ENCODE assay signal across 8 cellular contexts in genomic region chr2:117803644-117804325, GRCh38. TPM values are rescaled to one million over a fixed set of nuclear protein-coding genes. Genes with fewer than 3 reads are reported as not detected.
DNase-seq lines count a peak whose midpoint lies in the region; ATAC-seq, FAIRE-seq and TF ChIP-seq lines count a peak whose summit lies in the region.
"Not testable (repeated sequence)": the region's sequence is repeated elsewhere in the genome, so short reads cannot be mapped to it uniquely, and the experiment has no call there.

No MANE protein-coding gene starts in this region.

- not testable (repeated sequence) for H3K4me1 ChIP-seq in GM23338 (ENCODE audit: insufficient read depth); ectodermal cell (ENCODE audit: control insufficient read depth, insufficient read depth, low read length); keratinocyte (ENCODE audit: control insufficient read depth, extremely low read depth, insufficient read depth, low read length); psoas muscle

- 7 to 11% methylated on average over 24 to 25 of the region's 35 CpGs for WGBS in ectodermal cell, 2 experiments
- 43 to 47% (median 43%) methylated on average over 21 to 31 of the region's 35 CpGs for WGBS in psoas muscle, 3 donors

- H3K4me2 ChIP-seq in GM23338 = peak overlapping the region; percentile 86
- peak overlapping the region; percentile 45 for H3K4me2 ChIP-seq in keratinocyte (ENCODE audit: control insufficient read depth, extremely low read depth, insufficient read depth, low read depth, low read length)

- TF ChIP-seq CTCF in AG10803 (conservative IDR thresholded peaks at IDR 0.05; ENCODE audit: low read length); keratinocyte (optimal IDR thresholded peaks at IDR 0.05 in 1 of 3, IDR thresholded peaks at IDR 0.05 in 1 of 3, conservative IDR thresholded peaks at IDR 0.05 in 1 of 3; ENCODE audit: extremely low read depth in 1 of 3, insufficient read depth in 2 of 3, low read length in 3 of 3); psoas muscle (IDR thresholded peaks at IDR 0.05): not testable (repeated sequence)
- TF ChIP-seq CTCF in GM23338 (conservative IDR thresholded peaks at IDR 0.05; ENCODE audit: low read depth in 2 of 2) = peak in 1 of 2 experiments; percentile 15; a peak in 1 of 4 replicates

- H3K9ac ChIP-seq in keratinocyte (ENCODE audit: control insufficient read depth, extremely low read depth, insufficient read depth, low read length) = not testable (repeated sequence)

- H3K79me2 ChIP-seq in GM23338 (replicated peaks; ENCODE audit: insufficient read depth); keratinocyte (ENCODE audit: control insufficient read depth, insufficient read depth, low read length): not testable (repeated sequence)

- peak overlapping the region; percentile 91 for H2AFZ ChIP-seq in GM23338
- H2AFZ ChIP-seq in keratinocyte (ENCODE audit: control insufficient read depth, low read length) = not testable (repeated sequence)

- H3K4me1 Mint-ChIP-seq in GM23338 = peaks cover 11% of the 10 kb centered on the region
- H3K4me1 Mint-ChIP-seq in activated T-helper 2 cell treated with anti-CD3 and anti-CD28 coated beads, Interferon-gamma antibody, Interleukin-2, Interleukin-4, amounts not matched to agents 10 μg/mL and 5 μg/mL and 100 μg/mL, durations not matched to agents 14 hours and 24 hours and 36 hours (ENCODE audit: low read depth) = not testable (repeated sequence)

- not testable (repeated sequence) for H3K9me2 ChIP-seq in GM23338 (ENCODE audit: insufficient read depth)

- ATAC-seq in GM23338 = peak; percentile 57
- not testable (repeated sequence) for ATAC-seq in psoas muscle

- peak overlapping the region; percentile 92 for H3K27ac Mint-ChIP-seq in GM23338
- H3K27ac Mint-ChIP-seq in activated T-helper 2 cell treated with anti-CD3 and anti-CD28 coated beads, Interferon-gamma antibody, Interleukin-2, Interleukin-4, amounts not matched to agents 10 μg/mL and 5 μg/mL and 100 μg/mL, durations not matched to agents 14 hours and 24 hours and 36 hours = not testable (repeated sequence)

- H3K27me3 ChIP-seq in GM23338 (ENCODE audit: insufficient read depth); ectodermal cell (ENCODE audit: control insufficient read depth, insufficient read depth, low read length, poor library complexity, severe bottlenecking); keratinocyte (ENCODE audit: control insufficient read depth, extremely low read depth, insufficient read depth, low read length): not testable (repeated sequence)
- H3K27me3 ChIP-seq in psoas muscle (ENCODE audit: insufficient read depth in 3 of 3, low read length in 2 of 3) = peaks cover 0 to 24% (median 3%) of the 10 kb centered on the region in 3 donors

- intact Hi-C loops in activated T-helper 2 cell treated with anti-CD3 and anti-CD28 coated beads, Interferon-gamma antibody, Interleukin-2, Interleukin-4, amounts not matched to agents 10 μg/mL and 5 μg/mL and 100 μg/mL, durations not matched to agents 14 hours and 24 hours and 36 hours (cut with micrococcal nuclease); psoas muscle (cut with DNase I): not testable (repeated sequence)

- H4K20me1 ChIP-seq in GM23338 (replicated peaks; ENCODE audit: insufficient read depth); keratinocyte (ENCODE audit: control insufficient read depth, extremely low read depth, insufficient read depth, low read length): not testable (repeated sequence)

- H3K36me3 Mint-ChIP-seq in GM23338 (ENCODE audit: low read depth); activated T-helper 2 cell treated with anti-CD3 and anti-CD28 coated beads, Interferon-gamma antibody, Interleukin-2, Interleukin-4, amounts not matched to agents 10 μg/mL and 5 μg/mL and 100 μg/mL, durations not matched to agents 14 hours and 24 hours and 36 hours (ENCODE audit: low read depth): not testable (repeated sequence)

- H3K9me3 ChIP-seq in ectodermal cell (ENCODE audit: control insufficient read depth, low read length); keratinocyte (ENCODE audit: control insufficient read depth, low read depth, low read length); psoas muscle: not testable (repeated sequence)

- H3F3A ChIP-seq in GM23338 (replicated peaks; ENCODE audit: low read depth) = not testable (repeated sequence)

- DNase-seq in AG10803 (ENCODE audit: low read depth); activated T-helper 2 cell treated with anti-CD3 and anti-CD28 coated beads, Interferon-gamma antibody, Interleukin-2, Interleukin-4, amounts not matched to agents 10 μg/mL and 5 μg/mL and 100 μg/mL, durations not matched to agents 14 hours and 24 hours and 36 hours (ENCODE audit: low spot score); keratinocyte (ENCODE audit: low read depth, low spot score); psoas muscle: not testable (repeated sequence)
- DNase-seq in GM23338 (ENCODE audit: low spot score) (peak; percentile 6), NCI-H146 (lab: John Stamatoyannopoulos, UW) (peak; percentile 13), SK-N-DZ (ENCODE audit: low spot score) (peak; percentile 34)

- H3K27me3 Mint-ChIP-seq in GM23338 (ENCODE audit: insufficient read depth, low read depth, poor library complexity) = not testable (repeated sequence)
- H3K27me3 Mint-ChIP-seq in activated T-helper 2 cell treated with anti-CD3 and anti-CD28 coated beads, Interferon-gamma antibody, Interleukin-2, Interleukin-4, amounts not matched to agents 10 μg/mL and 5 μg/mL and 100 μg/mL, durations not matched to agents 14 hours and 24 hours and 36 hours (ENCODE audit: low read depth) = peaks cover 23% of the 10 kb centered on the region

- not testable (repeated sequence) for H3K36me3 ChIP-seq in GM23338 (ENCODE audit: insufficient read depth); ectodermal cell (ENCODE audit: control insufficient read depth, insufficient read depth, low read length); keratinocyte (ENCODE audit: control insufficient read depth in 2 of 2, extremely low read depth in 1 of 2, insufficient read depth in 2 of 2, low read length in 2 of 2); psoas muscle (ENCODE audit: insufficient read depth in 1 of 2, low read depth in 1 of 2)

- not testable (repeated sequence) for FAIRE-seq in keratinocyte (lab: Jason Lieb, UNC)

- H3K9me3 Mint-ChIP-seq in GM23338; activated T-helper 2 cell treated with anti-CD3 and anti-CD28 coated beads, Interferon-gamma antibody, Interleukin-2, Interleukin-4, amounts not matched to agents 10 μg/mL and 5 μg/mL and 100 μg/mL, durations not matched to agents 14 hours and 24 hours and 36 hours: not testable (repeated sequence)

- H3K9me1 ChIP-seq in keratinocyte (ENCODE audit: control insufficient read depth, extremely low read depth, insufficient read depth, low read length) = not testable (repeated sequence)

- peak overlapping the region; percentile 90 for H3K4me3 Mint-ChIP-seq in GM23338
- peak overlapping the region; percentile 69 for H3K4me3 Mint-ChIP-seq in activated T-helper 2 cell treated with anti-CD3 and anti-CD28 coated beads, Interferon-gamma antibody, Interleukin-2, Interleukin-4, amounts not matched to agents 10 μg/mL and 5 μg/mL and 100 μg/mL, durations not matched to agents 14 hours and 24 hours and 36 hours (ENCODE audit: low read depth)

- H3K27ac ChIP-seq in GM23338 (ENCODE audit: low read depth); ectodermal cell (ENCODE audit: insufficient read depth, low read depth, low read length, poor library complexity, severe bottlenecking); keratinocyte (ENCODE audit: control insufficient read depth, insufficient read depth, low read length); psoas muscle: not testable (repeated sequence)

- dilution Hi-C loops in keratinocyte (cut with MboI; ENCODE audit: extremely low pct_ligation_motif_present, low sequenced_read_pairs) = not testable (repeated sequence)

- H3K4me3 ChIP-seq in AG10803 (ENCODE audit: low read length) = peak overlapping the region; percentile 26
- H3K4me3 ChIP-seq in GM23338 = peak overlapping the region; percentile 58
- peak overlapping the region; percentile 26 for H3K4me3 ChIP-seq in ectodermal cell (ENCODE audit: insufficient read depth, low read depth, low read length)
- H3K4me3 ChIP-seq in keratinocyte (ENCODE audit: control insufficient read depth in 2 of 3, extremely low read depth in 1 of 3, insufficient read depth in 2 of 3, low read depth in 1 of 3, low read length in 3 of 3) = peak overlapping the region in 2 of 3 experiments; percentile 23 to 42
- H3K4me3 ChIP-seq in psoas muscle = peak overlapping the region; percentile 2

RNA-seq across cellular contexts. Expression of gene DDX18, which starts 10.7 kb away (rescaled TPM):
- total RNA-seq in GM23338 (2014; rRNA removed; shearing (Covaris generic)) = 98.8 and 102 TPM in 2 replicates
- polyA plus RNA-seq in GM23338 (2016; fragmentation: Nextera tagmentation; extraction: Ambion mirVana) (169 and 183 TPM in 2 replicates), keratinocyte (50.1 to 73.4 TPM (median 51.8 TPM) in 3 replicates), psoas muscle (10 to 100 TPM; 12.6 to 31.2 (median 28.9) TPM)
- 75.9 and 81.3 TPM in 2 replicates for polyA plus RNA-seq in SK-N-DZ (2014; cell fraction: cytosol; rRNA removed)
- 71.2 and 73.1 TPM in 2 replicates for polyA plus RNA-seq in SK-N-DZ (2014; cell fraction: nucleus; rRNA removed)
- total RNA-seq in activated T-helper 2 cell treated with anti-CD3 and anti-CD28 coated beads, Interferon-gamma antibody, Interleukin-2, Interleukin-4, amounts not matched to agents 10 μg/mL and 5 μg/mL and 100 μg/mL, durations not matched to agents 14 hours and 24 hours and 36 hours = 128 and 131 TPM in 2 replicates
- 72.7 TPM for polyA plus RNA-seq in ectodermal cell (2013, experiment 1 of 4)
- 75.5 TPM for polyA plus RNA-seq in ectodermal cell (2013, experiment 2 of 4)
- 48.2 TPM for polyA plus RNA-seq in ectodermal cell (2013, experiment 3 of 4)
- polyA plus RNA-seq in ectodermal cell (2013, experiment 4 of 4) = 59.3 TPM
- polyA plus RNA-seq in keratinocyte (2011; ENCODE audit: low read depth) = 64.3 TPM
- 25.1 and 52.7 TPM in 2 replicates for polyA plus RNA-seq in keratinocyte (2011; cell fraction: cytosol; rRNA removed)
- 54.6 and 63.3 TPM in 2 replicates for polyA plus RNA-seq in keratinocyte (2011; cell fraction: nucleus; rRNA removed)
- 48.3 and 53.6 TPM in 2 replicates for polyA plus RNA-seq in keratinocyte (2012; ENCODE audit: low replicate concordance)
- polyA minus RNA-seq in keratinocyte = 22.2 to 64.2 TPM (median 45.8 TPM) in 3 replicates
- polyA minus RNA-seq in keratinocyte (2011; cell fraction: cytosol; rRNA and poly(A)+ RNA removed) = 25.7 TPM
- polyA minus RNA-seq in keratinocyte (2011; cell fraction: nucleus; rRNA and poly(A)+ RNA removed) = 23.5 and 47.9 TPM in 2 replicates
- 10 to 100 TPM; 24.5 to 33.4 (median 30.4) TPM for total RNA-seq in psoas muscle

Comparison
In these comparisons a context has a peak if more than half of its experiments do, and no peak if none do; other contexts are left out.
1. H3K4me3 ChIP-seq: peak in every context shown above with its lines; median percentile 58 in GM23338; 32 in keratinocyte; 26 in AG10803; 26 in ectodermal cell; 2 in psoas muscle.